In the genomic region with DNA sequence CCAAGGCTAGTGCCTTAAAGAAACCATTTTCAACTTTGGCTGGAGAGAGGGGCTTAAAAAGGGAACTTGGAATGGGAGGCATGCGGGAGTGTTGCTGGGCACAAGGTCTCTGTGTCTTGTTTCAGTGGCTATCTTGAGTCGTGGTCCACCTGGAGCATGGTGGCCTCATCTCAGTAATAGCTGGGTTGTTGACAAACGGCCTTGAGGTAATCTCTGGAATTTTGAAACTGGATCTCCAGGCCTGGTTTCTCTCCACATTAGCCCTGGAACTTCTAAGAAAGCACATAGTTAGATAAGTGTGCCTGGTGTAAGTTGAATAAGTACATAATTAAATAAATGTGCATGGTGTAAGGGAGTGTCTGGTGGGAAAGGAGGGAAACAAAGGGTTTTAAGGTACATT, we compare ENCODE assay signal across 19 cellular contexts.
"Had no signal": no experiment of that assay in that cellular context is flagged by ENCODE, and none has a peak within 500 bp of the region (broad histone marks: within the 10 kb centered on the region; RNA-seq: fewer than 3 reads in every experiment).

No MANE protein-coding gene starts in this region.

- H3K4me3 ChIP-seq: lower lobe of right lung, prostate gland had no signal

- ATAC-seq: activated CD8-positive, alpha-beta T cell treated with anti-CD3 and anti-CD28 coated beads, Interleukin-2, amount 10 ng/mL, durations not matched to agents 7 days and 5 days; activated naive CD8-positive, alpha-beta T cell treated with anti-CD3 and anti-CD28 coated beads, Interleukin-2, amount 50 U/mL, for 24 hours; activated T-cell treated with anti-CD3 and anti-CD28 coated beads, Interleukin-2, amount 50 U/mL, for 4 hours; lower lobe of right lung; right cardiac atrium; stimulated activated naive CD8-positive, alpha-beta T cell treated with anti-CD3 and anti-CD28 coated beads, Interleukin-15, amount 100 ng/mL, for 72 hours; T-cell had no signal

- H3K36me3 ChIP-seq: prostate gland had no signal

- H3K4me1 ChIP-seq: lower lobe of right lung, prostate gland had no signal

- H3K9me3 ChIP-seq: lower lobe of right lung, prostate gland had no signal

- H3K27ac ChIP-seq: lower lobe of right lung, prostate gland had no signal

- DNase-seq: activated B cell treated with CpG ODN at 0.5 μM for 24 hours; activated CD4-positive, alpha-beta T cell treated with anti-CD3 and anti-CD28 coated beads for 4 hours; activated CD8-positive, alpha-beta T cell treated with anti-CD3 and anti-CD28 coated beads, Interleukin-2, amount 10 ng/mL, durations not matched to agents 7 days and 5 days; activated naive CD4-positive, alpha-beta T cell treated with anti-CD3 and anti-CD28 coated beads for 36 hours; activated naive CD8-positive, alpha-beta T cell treated with anti-CD3 and anti-CD28 coated beads, Interleukin-2, amount 50 U/mL, for 24 hours; activated T-cell treated with anti-CD3 and anti-CD28 coated beads, Interleukin-2, amount 50 U/mL, for 4 hours; aorta; dermis blood vessel endothelial cell; effector memory CD4-positive, alpha-beta T cell; lower lobe of right lung; midbrain; occipital lobe; right cardiac atrium; small intestine; stimulated activated CD4-positive, alpha-beta T cell treated with anti-CD3 and anti-CD28 coated beads, Interleukin-15, amount 100 ng/mL, for 24 hours; stimulated activated CD4-positive, alpha-beta T cell treated with anti-CD3 and anti-CD28 coated beads, Interleukin-2, amount 100 ng/mL, for 48 hours; stimulated activated naive CD8-positive, alpha-beta T cell treated with anti-CD3 and anti-CD28 coated beads, Interleukin-15, amount 100 ng/mL, for 72 hours; T-cell had no signal
